In the genomic region with DNA sequence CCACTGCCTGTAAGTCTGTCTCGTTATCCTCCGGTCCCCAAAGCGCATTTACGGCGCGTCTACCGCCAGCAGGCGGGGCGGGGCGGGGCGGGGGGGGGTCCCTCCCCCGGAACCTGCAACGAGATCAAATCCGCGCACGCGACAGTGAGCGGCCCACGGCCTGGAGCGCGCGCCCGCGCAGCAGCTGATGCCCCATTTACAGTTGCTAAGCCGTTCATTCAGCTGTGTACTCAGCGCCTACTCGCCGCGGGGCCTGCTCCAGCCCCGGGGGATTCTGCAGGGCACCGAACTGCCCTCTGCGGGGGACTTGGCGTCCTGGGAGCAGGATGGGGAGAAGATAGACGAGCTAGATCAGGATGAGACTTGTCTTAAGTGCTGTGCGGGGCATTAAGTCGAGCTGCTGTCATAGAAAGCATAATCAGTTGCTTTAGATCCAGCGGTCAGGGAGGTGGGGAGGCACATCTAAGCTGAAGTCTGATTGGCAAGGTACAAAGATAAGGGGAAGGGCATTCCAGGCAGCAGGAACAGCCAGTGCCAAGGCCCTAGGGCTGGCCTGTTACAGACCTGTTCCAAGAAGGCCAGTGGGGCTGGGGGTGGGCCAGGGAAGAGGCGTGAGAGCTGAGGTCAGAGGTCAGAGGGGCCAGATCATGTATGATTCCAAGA, we compare ENCODE assay signal across 8 cellular contexts. TPM values are rescaled to one million over a fixed set of nuclear protein-coding genes. Genes with fewer than 3 reads are reported as not detected.
DNase-seq lines count a peak whose midpoint lies in the region; ATAC-seq and TF ChIP-seq lines count a peak whose summit lies in the region.

No MANE protein-coding gene starts in this region.

- H3K9me3 ChIP-seq in RWPE2 (ENCODE audit: severe bottlenecking), result no peaks in the 10 kb centered on the region
- peaks cover 1% of the 10 kb centered on the region for H3K9me3 ChIP-seq in thymus (ENCODE audit: control insufficient read depth)

- H3K27ac ChIP-seq in RWPE2 (ENCODE audit: poor library complexity, severe bottlenecking), result peak overlapping the region; percentile 87
- peak overlapping the region; percentile 95 for H3K27ac ChIP-seq in thymus (ENCODE audit: low read depth)

- H3K4me1 ChIP-seq in RWPE2 (ENCODE audit: insufficient read depth, poor library complexity, severe bottlenecking), result peaks cover 17% of the 10 kb centered on the region
- peaks cover 22% of the 10 kb centered on the region for H3K4me1 ChIP-seq in thymus (ENCODE audit: control insufficient read depth, insufficient read depth, low read length)

- H3K4me3 ChIP-seq in RWPE2 (ENCODE audit: severe bottlenecking), result peak overlapping the region; percentile 68
- H3K4me3 ChIP-seq in thymus (ENCODE audit: low read length), result peak overlapping the region; percentile 86

- peak; percentile 2 for TF ChIP-seq CTCF in RWPE2 (IDR thresholded peaks at IDR 0.05; ENCODE audit: poor library complexity, severe bottlenecking)
- no peak for TF ChIP-seq CTCF in omental fat pad (IDR thresholded peaks at IDR 0.05)

- H3K36me3 ChIP-seq in RWPE2 (ENCODE audit: low read depth) (peaks cover 10% of the 10 kb centered on the region), thymus (ENCODE audit: control insufficient read depth, insufficient read depth) (peaks cover 4% of the 10 kb centered on the region)

- peak; percentile 57 to 63 for DNase-seq in Kasumi-1 (lab: John Stamatoyannopoulos, UW)
- peak; percentile 64 for DNase-seq in RWPE2 (ENCODE audit: low spot score)
- DNase-seq in activated gamma-delta T cell (lab: John Stamatoyannopoulos, UW), result peak; percentile 65
- peak; percentile 45 for DNase-seq in foreskin melanocyte
- DNase-seq in omental fat pad (ENCODE audit: low spot score), result no peak

- ATAC-seq in GM18861 (IDR thresholded peaks at IDR 0.05; ENCODE audit: unreplicated experiment) (peak; percentile 35), RWPE2 (ENCODE audit: low read depth) (peak; percentile 16), omental fat pad (ENCODE audit: low FRiP score) (peak; percentile 15), HG03135 (IDR thresholded peaks at IDR 0.05; ENCODE audit: unreplicated experiment) (no peak)

- H3K27me3 ChIP-seq in RWPE2 (ENCODE audit: insufficient read depth, poor library complexity, severe bottlenecking), result no peaks in the 10 kb centered on the region
- peaks cover 12% of the 10 kb centered on the region for H3K27me3 ChIP-seq in thymus (ENCODE audit: control insufficient read depth, insufficient read depth)

- WGBS in thymus, result 5% methylated on average over 38 of the region's 38 CpGs

RNA-seq across cellular contexts. Expression of a gene that starts 1.4 kb away (rescaled TPM):
- 10 to 100 TPM in 2 of 4 donors, 1 to 10 TPM in 2; 3.3 to 17.7 (median 8.3) TPM for total RNA-seq in omental fat pad
- 7.9 TPM for polyA plus RNA-seq in thymus

RNA-seq across cellular contexts. Expression of a gene that starts 39.5 kb away (rescaled TPM):
- 1 to 10 TPM; 2.2 to 4.7 (median 3.6) TPM for total RNA-seq in omental fat pad
- polyA plus RNA-seq in thymus, result 0.23 TPM
